2 cellular contexts compared by ENCODE assay signal in genomic region chr1:109895720-109896504, GRCh38.
TF ChIP-seq lines count a peak whose summit lies in the region.

No MANE protein-coding gene starts in this region.

TF ChIP-seq in IMR-90, 13 proteins besides CTCF, POLR2A, EP300 and RAD21:
- TF ChIP-seq CHD1 (IDR thresholded peaks at IDR 0.05; ENCODE audit: low read depth, low read length) (no peak), FOS (IDR thresholded peaks at IDR 0.05; ENCODE audit: low read depth, low read length) (peak; percentile 63), BHLHE40 (IDR thresholded peaks at IDR 0.05; ENCODE audit: low read depth, low read length) (no peak), ELK1 (IDR thresholded peaks at IDR 0.05; ENCODE audit: borderline replicate concordance, low read depth, low read length) (no peak), MXI1 (IDR thresholded peaks at IDR 0.05; ENCODE audit: borderline replicate concordance, low read depth, low read length) (no peak), RCOR1 (IDR thresholded peaks at IDR 0.05; ENCODE audit: insufficient replicate concordance, low read length) (no peak), MAFK (IDR thresholded peaks at IDR 0.05; ENCODE audit: low read depth, low read length) (peak; percentile 13; the same call in 1 of the 2 replicates)

TF ChIP-seq in HepG2, 621 proteins besides CTCF, POLR2A, EP300 and RAD21 (continues in another document):
- TF ChIP-seq ZNF232 (CRISPR knock-in tag; IDR thresholded peaks at IDR 0.05; ENCODE audit: borderline replicate concordance) (0 out of 2 replicates have a peak, but pooled peaks have one; percentile 27), GATAD2A (CRISPR knock-in tag; IDR thresholded peaks at IDR 0.05) (peak; percentile 87), KLF6 (CRISPR knock-in tag; IDR thresholded peaks at IDR 0.05) (peak; percentile 73), ZBTB44 (CRISPR knock-in tag; IDR thresholded peaks at IDR 0.05) (no peak), FOXA3 (CRISPR knock-in tag; IDR thresholded peaks at IDR 0.05) (peak; percentile 92), IRF9 (CRISPR knock-in tag; IDR thresholded peaks at IDR 0.05; ENCODE audit: borderline replicate concordance) (peak; percentile 69; the same call in 1 of the 2 replicates), ZNF672 (CRISPR knock-in tag; IDR thresholded peaks at IDR 0.05) (no peak), E2F2 (CRISPR knock-in tag; IDR thresholded peaks at IDR 0.05; ENCODE audit: borderline replicate concordance) (no peak), ZBTB7A (CRISPR knock-in tag; IDR thresholded peaks at IDR 0.05) (peak; percentile 52; the same call in 1 of the 2 replicates), POLR2G (IDR thresholded peaks at IDR 0.05; ENCODE audit: low read depth, low read length) (no peak), BCL6 (CRISPR knock-in tag; IDR thresholded peaks at IDR 0.05) (peak; percentile 82), JUN (CRISPR knock-in tag; IDR thresholded peaks at IDR 0.05) (peak; percentile 90), TCF12 (IDR thresholded peaks at IDR 0.05) (no peak), TCF12 (CRISPR knock-in tag; IDR thresholded peaks at IDR 0.05) (peak; percentile 93; the same call in 1 of the 2 replicates), SAP130 (CRISPR knock-in tag; IDR thresholded peaks at IDR 0.05; ENCODE audit: low read depth) (peak; percentile 93), GABPA (IDR thresholded peaks at IDR 0.05; ENCODE audit: low read depth, low read length) (no peak), GABPA (CRISPR knock-in tag; IDR thresholded peaks at IDR 0.05; ENCODE audit: low read depth) (peak; percentile 83), ZNF605 (CRISPR knock-in tag; IDR thresholded peaks at IDR 0.05) (peak; percentile 88), ZNF670 (CRISPR knock-in tag; IDR thresholded peaks at IDR 0.05; ENCODE audit: borderline replicate concordance) (peak; percentile 79; the same call in 1 of the 2 replicates), ATAD3A (CRISPR knock-in tag; IDR thresholded peaks at IDR 0.05) (no peak), SP5 (CRISPR knock-in tag; IDR thresholded peaks at IDR 0.05; ENCODE audit: borderline replicate concordance, low read depth) (peak; percentile 91), ZSCAN25 (CRISPR knock-in tag; IDR thresholded peaks at IDR 0.05) (0 out of 2 replicates have a peak, but pooled peaks have one; percentile 17), ZNF619 (CRISPR knock-in tag; IDR thresholded peaks at IDR 0.05) (no peak), KDM4B (CRISPR knock-in tag; IDR thresholded peaks at IDR 0.05) (peak; percentile 36; the same call in 1 of the 2 replicates), FOXP4 (CRISPR knock-in tag; IDR thresholded peaks at IDR 0.05) (peak; percentile 96), ZNF772 (CRISPR knock-in tag; IDR thresholded peaks at IDR 0.05) (peak; percentile 70; the same call in 1 of the 2 replicates), HMG20A (CRISPR knock-in tag; IDR thresholded peaks at IDR 0.05; ENCODE audit: borderline replicate concordance) (peak; percentile 92; the same call in 1 of the 2 replicates), POGK (CRISPR knock-in tag; conservative IDR thresholded peaks at IDR 0.05) (peak; percentile 64; the same call in 1 of the 2 replicates), ZNF800 (CRISPR knock-in tag; IDR thresholded peaks at IDR 0.05) (peak; percentile 13; the same call in 1 of the 2 replicates), ZNF770 (CRISPR knock-in tag; IDR thresholded peaks at IDR 0.05) (peak; percentile 81), ZSCAN9 (CRISPR knock-in tag; IDR thresholded peaks at IDR 0.05; ENCODE audit: borderline replicate concordance) (peak; percentile 50; the same call in 1 of the 2 replicates), MEF2D (CRISPR knock-in tag; IDR thresholded peaks at IDR 0.05) (peak; percentile 100), HOXD1 (CRISPR knock-in tag; IDR thresholded peaks at IDR 0.05) (peak; percentile 57; the same call in 1 of the 2 replicates), SIX1 (CRISPR knock-in tag; IDR thresholded peaks at IDR 0.05; ENCODE audit: borderline replicate concordance) (peak; percentile 68; the same call in 1 of the 2 replicates), ZNF629 (CRISPR knock-in tag; conservative IDR thresholded peaks at IDR 0.05) (peak; percentile 26; the same call in 1 of the 2 replicates), PHF21A (CRISPR knock-in tag; IDR thresholded peaks at IDR 0.05) (peak; percentile 47; the same call in 1 of the 2 replicates), ZNF138 (CRISPR knock-in tag; IDR thresholded peaks at IDR 0.05; ENCODE audit: low read depth) (no peak), RFXAP (CRISPR knock-in tag; IDR thresholded peaks at IDR 0.05; ENCODE audit: borderline replicate concordance) (peak; percentile 64; the same call in 1 of the 2 replicates), ZHX2 (IDR thresholded peaks at IDR 0.05; ENCODE audit: low read depth) (no peak), ZHX2 (CRISPR knock-in tag; IDR thresholded peaks at IDR 0.05; ENCODE audit: borderline replicate concordance) (no peak; the same call in 1 of the 2 replicates), CBX2 (IDR thresholded peaks at IDR 0.05; ENCODE audit: low read depth, low read length) (no peak), CBX2 (CRISPR knock-in tag; IDR thresholded peaks at IDR 0.05; ENCODE audit: low read depth) (peak; percentile 78; the same call in 1 of the 2 replicates), SYNCRIP (IDR thresholded peaks at IDR 0.05; ENCODE audit: insufficient read depth, low read depth, low read length) (no peak), ETV6 (CRISPR knock-in tag; conservative IDR thresholded peaks at IDR 0.05) (peak; percentile 90), ZNF616 (CRISPR knock-in tag; IDR thresholded peaks at IDR 0.05; ENCODE audit: low read depth) (peak; percentile 45; the same call in 1 of the 2 replicates)
